ENCODE assay signal across 8 cellular contexts in the genomic region with DNA sequence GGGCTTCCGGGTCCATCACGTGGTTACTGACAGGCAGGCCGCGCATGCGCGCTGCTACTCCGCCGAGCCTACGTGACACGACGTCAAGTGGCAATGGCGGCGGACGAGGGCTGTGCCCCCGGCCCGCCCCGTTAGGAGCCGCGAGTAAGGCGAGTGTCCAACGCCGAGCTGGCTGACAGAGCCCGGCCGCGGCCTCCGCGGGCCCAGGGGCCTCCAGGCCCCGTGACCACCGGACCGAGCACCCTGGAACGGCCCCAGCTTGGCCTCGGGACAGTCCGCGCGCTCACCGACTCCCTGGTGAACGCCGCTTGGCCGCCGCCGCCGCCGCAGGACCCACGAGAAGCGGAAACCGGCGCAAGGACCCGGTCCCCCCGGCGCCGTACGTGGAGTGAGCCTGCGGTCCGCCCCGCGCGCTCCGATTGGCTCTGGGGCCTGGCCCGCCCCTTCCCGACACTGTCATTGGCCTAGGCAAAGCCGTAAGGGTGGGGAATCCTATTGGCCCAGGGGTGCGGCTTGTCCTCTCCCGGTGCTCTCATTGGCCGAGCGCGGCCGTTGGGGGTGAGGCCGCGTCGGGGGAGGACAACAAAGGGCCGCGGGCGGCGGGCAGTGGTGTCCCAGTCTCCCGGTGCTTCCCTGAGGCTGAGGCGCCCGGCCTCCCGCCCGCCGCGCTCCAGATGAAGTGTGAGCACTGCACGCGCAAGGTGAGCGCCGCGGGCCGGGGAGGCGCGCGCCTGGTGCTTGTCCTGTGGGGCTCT. TPM values are rescaled to one million over a fixed set of nuclear protein-coding genes. Genes with fewer than 3 reads are reported as not detected.
DNase-seq lines count a peak whose midpoint lies in the region; ATAC-seq and TF ChIP-seq lines count a peak whose summit lies in the region.

A gene (plus strand): TSS at position 612 of the 755 bp plus-strand sequence. CDS start 63 bp downstream, at position 675.

- CTCF ChIA-PET in IMR-90 (lab: Yijun Ruan, JAX) = no interaction called here

- H3K56ac ChIP-seq in IMR-90 (ENCODE audit: extremely low read depth, insufficient read depth, low read length) = peak within 1 kb of the TSS; percentile 60

- POLR2A ChIA-PET in IMR-90 (lab: Charles Lee; ENCODE audit: unreplicated experiment) = no interaction called here

- peak; percentile 98 for TF ChIP-seq POLR2A in IMR-90 (IDR thresholded peaks at IDR 0.05; ENCODE audit: low read depth, low read length)

- no peak for TF ChIP-seq RAD21 in IMR-90 (IDR thresholded peaks at IDR 0.05; ENCODE audit: low read length)

- H3K4me3 ChIP-seq in IMR-90 (ENCODE audit: insufficient read depth, low read depth, low read length) = peak within 1 kb of the TSS; percentile 74
- H3K4me3 ChIP-seq in epithelial cell of esophagus (ENCODE audit: low read length) = peak within 1 kb of the TSS; percentile 69
- peak within 1 kb of the TSS; percentile 88 for H3K4me3 ChIP-seq in mucosa of descending colon

- TSS peak; percentile 82 for BruUV-seq in IMR-90 (replicated peaks; lab: Mats Ljungman, UMichigan)

- peaks cover 25% of the 10 kb centered on the region for H3K36me3 ChIP-seq in IMR-90 (ENCODE audit: control insufficient read depth, insufficient read depth, low read length)
- H3K36me3 ChIP-seq in mucosa of descending colon (ENCODE audit: low read depth) = no peaks in the 10 kb centered on the region

- peak within 1 kb of the TSS; percentile 41 for H4K5ac ChIP-seq in IMR-90 (ENCODE audit: low read depth, low read length)

- DNase-seq in DMS 273 (lab: John Stamatoyannopoulos, UW; ENCODE audit: unreplicated experiment) = peak; percentile 99
- peak; percentile 98 for DNase-seq in IMR-90
- DNase-seq in OCI-M1 (lab: John Stamatoyannopoulos, UW) = peak; percentile 98
- DNase-seq in activated T-cell treated with anti-CD3 and anti-CD28 coated beads for 24 hours (ENCODE audit: low read depth) = peak; percentile 93
- peak; percentile 100 for DNase-seq in epithelial cell of esophagus (ENCODE audit: low read depth)
- DNase-seq in mucosa of descending colon = peak; percentile 97 to 99 (median 97)
- DNase-seq in stimulated activated CD8-positive, alpha-beta memory T cell treated with anti-CD3 and anti-CD28 coated beads, Interleukin-4, amount 100 ng/mL, for 24 hours (ENCODE audit: low read depth) = peak; percentile 96

- H2BK5ac ChIP-seq in IMR-90 (ENCODE audit: low read depth, low read length, poor library complexity, severe bottlenecking) = peak within 1 kb of the TSS; percentile 87

- H4K91ac ChIP-seq in IMR-90 (ENCODE audit: insufficient read depth, low read depth, low read length) = peak within 1 kb of the TSS; percentile 64

- peak within 1 kb of the TSS; percentile 95 for H2AK5ac ChIP-seq in IMR-90 (ENCODE audit: low read depth, low read length)

- peak within 1 kb of the TSS; percentile 14 to 78 for H4K8ac ChIP-seq in IMR-90 (ENCODE audit: low read depth in 2 of 2, low read length in 2 of 2)

- H3K9ac ChIP-seq in IMR-90 (ENCODE audit: low read depth, low read length) = peak within 1 kb of the TSS; percentile 72

- intact Hi-C loops in IMR-90 (cut with micrococcal nuclease) (loop anchor here (1.0 to 5.0 kb wide), 2 partner anchors 73 to 94 kb away; no protein-coding TSS in a partner anchor), mucosa of descending colon (cut with DNase I, micrococcal nuclease) (no loop called here)

- H3K9me3 ChIP-seq in IMR-90 (ENCODE audit: control insufficient read depth, insufficient read depth, low read length) = no peaks in the 10 kb centered on the region
- no peaks in the 10 kb centered on the region for H3K9me3 ChIP-seq in mucosa of descending colon

- peak within 1 kb of the TSS; percentile 99 for H2AK9ac ChIP-seq in IMR-90 (replicated peaks; ENCODE audit: low read depth, low read length, poor library complexity)

- H3K27me3 ChIP-seq in IMR-90 (ENCODE audit: control insufficient read depth, insufficient read depth, low read length) = no peaks in the 10 kb centered on the region

- peak within 1 kb of the TSS; percentile 25; the same call in 1 of the 2 replicates for H3K18ac ChIP-seq in IMR-90 (ENCODE audit: low read depth, low read length)

- dilution Hi-C loops in IMR-90 (cut with HindIII; ENCODE audit: low sequenced_read_pairs, unreplicated experiment) = no loop called here

- peak within 1 kb of the TSS; percentile 80 for H3K4ac ChIP-seq in IMR-90 (ENCODE audit: low read depth, low read length)

- WGBS in IMR-90 (ENCODE audit: extremely low coverage in 2 of 2, insufficient read length in 1 of 2), 2 experiments = 0% methylated on average over 43 of the region's 90 CpGs; no CpG with 5 or more reads in 1 of the 2 experiments

- H2AFZ ChIP-seq in IMR-90 (replicated peaks; ENCODE audit: low read length, poor library complexity) = peak within 1 kb of the TSS; percentile 95

- ATAC-seq in GM21528 (IDR thresholded peaks at IDR 0.05; ENCODE audit: low FRiP score, unreplicated experiment) = peak; percentile 94
- ATAC-seq in IMR-90 (ENCODE audit: low read depth) = peak; percentile 99
- ATAC-seq in mucosa of descending colon = peak; percentile 97

- H3K4me1 ChIP-seq in IMR-90 (ENCODE audit: control insufficient read depth, insufficient read depth, low read length) (peaks cover 3% of the 10 kb centered on the region), mucosa of descending colon (ENCODE audit: low read depth) (peaks cover 15% of the 10 kb centered on the region)

- in situ Hi-C loops in IMR-90 (cut with MboI; ENCODE audit: low sequenced_read_pairs) = no loop called here

- peak within 1 kb of the TSS; percentile 85 for H3K23ac ChIP-seq in IMR-90 (ENCODE audit: low read depth, low read length)

- peaks cover 13 to 44% of the 10 kb centered on the region in 2 experiments for H3K79me1 ChIP-seq in IMR-90 (ENCODE audit: low read depth in 1 of 2, low read length in 2 of 2)

- no peak within 1 kb of the TSS; the same call in 1 of the 2 replicates for H2BK120ac ChIP-seq in IMR-90 (ENCODE audit: low read depth, low read length)

- TF ChIP-seq CTCF in IMR-90 (conservative IDR thresholded peaks at IDR 0.05; ENCODE audit: low read depth, low read length) = no peak
- TF ChIP-seq CTCF in epithelial cell of esophagus (IDR thresholded peaks at IDR 0.05; ENCODE audit: insufficient read depth, low read depth, low read length, missing control alignments) = no peak
- no peak for TF ChIP-seq CTCF in mucosa of descending colon (IDR thresholded peaks at IDR 0.05)

- H3K27ac ChIP-seq in IMR-90 (ENCODE audit: insufficient read depth, low read length) = peak within 1 kb of the TSS; percentile 86

- peaks cover 8% of the 10 kb centered on the region; the same call in 1 of the 2 replicates for H3K9me1 ChIP-seq in IMR-90 (ENCODE audit: insufficient read depth, low read length)

- peak within 1 kb of the TSS; percentile 2; the same call in 1 of the 3 replicates for H2BK15ac ChIP-seq in IMR-90 (ENCODE audit: low read depth, low read length)

- H3K14ac ChIP-seq in IMR-90 (replicated peaks; ENCODE audit: low read depth, low read length) = peak within 1 kb of the TSS; percentile 77

- peaks cover 13% of the 10 kb centered on the region for H4K20me1 ChIP-seq in IMR-90 (ENCODE audit: insufficient read depth, low read length)

- peak within 1 kb of the TSS; percentile 99 for H3K4me2 ChIP-seq in IMR-90 (ENCODE audit: low read depth, low read length)

- no peak within 1 kb of the TSS for H2BK20ac ChIP-seq in IMR-90 (ENCODE audit: low read depth, low read length)

TF ChIP-seq in IMR-90, 13 proteins besides CTCF, POLR2A, EP300 and RAD21:
- TF ChIP-seq BHLHE40 (IDR thresholded peaks at IDR 0.05; ENCODE audit: low read depth, low read length) (0 out of 2 replicates have a peak, but pooled peaks have one; percentile 4), RCOR1 (IDR thresholded peaks at IDR 0.05; ENCODE audit: insufficient replicate concordance, low read length) (no peak), FOS (IDR thresholded peaks at IDR 0.05; ENCODE audit: low read depth, low read length) (peak; percentile 62; the same call in 1 of the 2 replicates), MAFK (IDR thresholded peaks at IDR 0.05; ENCODE audit: low read depth, low read length) (no peak), CHD1 (IDR thresholded peaks at IDR 0.05; ENCODE audit: low read depth, low read length) (peak; percentile 45; the same call in 1 of the 2 replicates), MAZ (IDR thresholded peaks at IDR 0.05; ENCODE audit: borderline replicate concordance, low read depth, low read length) (peak; percentile 46; the same call in 1 of the 2 replicates), CEBPB (IDR thresholded peaks at IDR 0.05; ENCODE audit: low read depth, low read length) (no peak), MXI1 (IDR thresholded peaks at IDR 0.05; ENCODE audit: borderline replicate concordance, low read depth, low read length) (peak; percentile 47; the same call in 1 of the 2 replicates), SMC3 (IDR thresholded peaks at IDR 0.05; ENCODE audit: low read depth, low read length) (no peak), RFX5 (IDR thresholded peaks at IDR 0.05; ENCODE audit: low read depth, low read length) (no peak), NFE2L2 (IDR thresholded peaks at IDR 0.05; ENCODE audit: low read depth, low read length) (no peak; the same call in 1 of the 2 replicates)
- TF ChIP-seq, protein P1, sequence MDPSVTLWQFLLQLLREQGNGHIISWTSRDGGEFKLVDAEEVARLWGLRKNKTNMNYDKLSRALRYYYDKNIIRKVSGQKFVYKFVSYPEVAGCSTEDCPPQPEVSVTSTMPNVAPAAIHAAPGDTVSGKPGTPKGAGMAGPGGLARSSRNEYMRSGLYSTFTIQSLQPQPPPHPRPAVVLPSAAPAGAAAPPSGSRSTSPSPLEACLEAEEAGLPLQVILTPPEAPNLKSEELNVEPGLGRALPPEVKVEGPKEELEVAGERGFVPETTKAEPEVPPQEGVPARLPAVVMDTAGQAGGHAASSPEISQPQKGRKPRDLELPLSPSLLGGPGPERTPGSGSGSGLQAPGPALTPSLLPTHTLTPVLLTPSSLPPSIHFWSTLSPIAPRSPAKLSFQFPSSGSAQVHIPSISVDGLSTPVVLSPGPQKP (IDR thresholded peaks at IDR 0.05; ENCODE audit: borderline replicate concordance, low read depth, low read length) = no peak
- TF ChIP-seq, protein P2, sequence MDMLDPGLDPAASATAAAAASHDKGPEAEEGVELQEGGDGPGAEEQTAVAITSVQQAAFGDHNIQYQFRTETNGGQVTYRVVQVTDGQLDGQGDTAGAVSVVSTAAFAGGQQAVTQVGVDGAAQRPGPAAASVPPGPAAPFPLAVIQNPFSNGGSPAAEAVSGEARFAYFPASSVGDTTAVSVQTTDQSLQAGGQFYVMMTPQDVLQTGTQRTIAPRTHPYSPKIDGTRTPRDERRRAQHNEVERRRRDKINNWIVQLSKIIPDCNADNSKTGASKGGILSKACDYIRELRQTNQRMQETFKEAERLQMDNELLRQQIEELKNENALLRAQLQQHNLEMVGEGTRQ (IDR thresholded peaks at IDR 0.05; ENCODE audit: low read depth, low read length) = peak; percentile 97

RNA-seq across cellular contexts. Expression of the gene that starts here (rescaled TPM):
- total RNA-seq in IMR-90 (2012; rRNA removed) = 70.8 and 83.7 TPM in 2 replicates
- 88.8 and 94.8 TPM in 2 replicates for polyA plus RNA-seq in IMR-90 (2012; rRNA removed)
- 72.3 and 101 TPM in 2 replicates for polyA plus RNA-seq in IMR-90 (2012; cell fraction: cytosol; rRNA removed)
- polyA plus RNA-seq in IMR-90 (2012; cell fraction: nucleus; rRNA removed; ENCODE audit: low replicate concordance) = 89.0 and 135 TPM in 2 replicates
- 10 to 100 TPM; 49.7 to 56.0 (median 55.9) TPM for total RNA-seq in mucosa of descending colon

Comparison
In these comparisons a context has a peak if more than half of its experiments do, and no peak if none do; other contexts are left out.
1. Peak in every context shown above with its lines: DNase-seq, ATAC-seq, H3K4me3 ChIP-seq and H3K27ac ChIP-seq.